ENCODE assay signal across 8 cellular contexts in genomic region chr10:119542990-119543813, GRCh38. TPM values are rescaled to one million over a fixed set of nuclear protein-coding genes. Genes with fewer than 3 reads are reported as not detected.
DNase-seq lines count a peak whose midpoint lies in the region; ATAC-seq and TF ChIP-seq lines count a peak whose summit lies in the region.

No MANE protein-coding gene starts in this region.

- no peaks in the 10 kb centered on the region for H3K9me3 ChIP-seq in ascending aorta

- peak; percentile 46 for ATAC-seq in GM21423 (IDR thresholded peaks at IDR 0.05; ENCODE audit: unreplicated experiment)

- H3K4me3 ChIP-seq in ascending aorta = peak overlapping the region; percentile 85 to 89

- H3K27me3 ChIP-seq in ascending aorta = no peaks in the 10 kb centered on the region

- peak overlapping the region; percentile 58 to 79 for H3K27ac ChIP-seq in ascending aorta

- H3K4me1 ChIP-seq in ascending aorta = peaks cover 0 to 10% of the 10 kb centered on the region in 2 donors

- peak in 2 of 3 experiments; percentile 40 to 66 for TF ChIP-seq CTCF in ascending aorta (IDR thresholded peaks at IDR 0.05)

- no peaks in the 10 kb centered on the region for H3K36me3 ChIP-seq in ascending aorta

- DNase-seq in DMS114 treated with DMSO at 0.1 percent for 48 hours (lab: John Stamatoyannopoulos, UW; ENCODE audit: unreplicated experiment) (peak; percentile 60), HUDEP-2 (lab: John Stamatoyannopoulos, UW; ENCODE audit: unreplicated experiment in 76 of 76) (peak in 65 of 76 experiments; percentile 12 to 88 (median 57)), T follicular helper cell (ENCODE audit: low read depth) (peak; percentile 40), ascending aorta (ENCODE audit: low spot score in 2 of 2) (peak in 1 of 2 donors; percentile 71), iPS-NIHi7 (ENCODE audit: extremely low spot score) (peak; percentile 63), cerebellar nuclear complex (lab: John Stamatoyannopoulos, UW) (no peak)
- peak; percentile 51 to 53 for DNase-seq in stimulated activated CD4-positive, alpha-beta T cell treated with anti-CD3 and anti-CD28 coated beads, Interleukin-15, amount 100 ng/mL, for 1 hour (ENCODE audit: low read depth in 1 of 2, low spot score in 1 of 2)

- intact Hi-C loops in ascending aorta (cut with DNase I) = loop anchor here (2.0 to 5.0 kb wide), 4 partner anchors 54 to 366 kb away; partner anchors contain the start of genes BAG3, PRDX3 and TIAL1

RNA-seq across cellular contexts. Expression of gene RGS10, which starts 0.7 kb away (rescaled TPM):
- 42.9 TPM for total RNA-seq in ascending aorta

RNA-seq across cellular contexts. Expression of gene TIAL1, which starts 53.6 kb away (rescaled TPM):
- total RNA-seq in ascending aorta = 35.5 TPM

Comparison
In these comparisons a context has a peak if more than half of its experiments do, and no peak if none do; other contexts are left out.
1. DNase-seq: peak in DMS114 treated with DMSO at 0.1 percent for 48 hours (single experiment), HUDEP-2 (65 of 76), T follicular helper cell (single experiment), iPS-NIHi7 (single experiment) and stimulated activated CD4-positive, alpha-beta T cell treated with anti-CD3 and anti-CD28 coated beads, Interleukin-15, amount 100 ng/mL, for 1 hour (2 of 2); none in cerebellar nuclear complex (0 of 2).